Comparison of ENCODE assay signal across 1 cellular context in the genomic region with DNA sequence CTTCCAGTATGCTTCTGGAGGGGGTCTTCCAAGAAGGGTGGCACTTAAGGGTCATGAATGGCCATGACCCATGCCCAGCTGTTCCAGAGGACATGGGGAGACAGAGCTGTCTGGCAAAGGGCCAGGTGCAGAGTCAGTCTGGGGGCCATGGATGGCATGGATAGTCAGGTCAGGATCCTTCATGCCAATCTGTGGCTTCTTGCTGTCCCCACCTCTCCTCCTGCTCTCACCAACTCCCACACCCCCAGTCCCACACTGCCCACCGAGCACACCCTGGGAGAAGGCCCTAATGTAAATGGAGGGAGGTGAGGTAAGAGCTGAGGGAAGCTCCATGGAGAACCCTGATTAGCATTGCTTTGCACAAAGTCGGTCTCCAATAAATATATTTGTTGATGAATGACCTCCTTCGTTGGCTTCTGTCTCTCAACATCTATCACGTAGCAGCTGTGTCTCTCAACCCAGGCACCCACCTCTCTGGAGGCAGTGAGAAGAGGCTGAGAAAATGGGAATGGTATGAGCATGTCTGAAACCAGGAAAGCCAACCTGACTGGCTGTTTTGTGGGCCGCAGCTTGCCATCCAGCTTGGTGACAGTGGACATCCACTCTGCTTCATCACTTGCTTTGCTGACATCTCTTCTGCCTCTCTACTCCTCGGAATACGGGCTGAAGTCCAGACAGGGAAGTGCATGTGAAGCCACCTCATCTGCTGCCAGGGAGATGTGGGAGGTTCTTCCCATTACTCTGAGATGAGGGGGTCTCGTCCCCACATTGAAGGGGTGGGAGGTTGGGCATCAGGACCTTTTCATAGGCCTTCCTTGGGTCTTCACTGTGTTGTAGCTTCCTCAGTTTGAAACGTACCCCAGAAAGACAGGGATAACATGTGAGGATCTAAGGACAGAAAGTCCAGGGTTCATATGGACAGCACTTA.
TF ChIP-seq lines count a peak whose summit lies in the region.

No MANE protein-coding gene starts in this region.

TF ChIP-seq in IMR-90, 13 proteins besides CTCF, POLR2A, EP300 and RAD21:
- TF ChIP-seq NFE2L2 (IDR thresholded peaks at IDR 0.05; ENCODE audit: low read depth, low read length) (no peak), MAZ (IDR thresholded peaks at IDR 0.05; ENCODE audit: borderline replicate concordance, low read depth, low read length) (no peak), FOS (IDR thresholded peaks at IDR 0.05; ENCODE audit: low read depth, low read length) (no peak), BHLHE40 (IDR thresholded peaks at IDR 0.05; ENCODE audit: low read depth, low read length) (no peak), CHD1 (IDR thresholded peaks at IDR 0.05; ENCODE audit: low read depth, low read length) (no peak), RCOR1 (IDR thresholded peaks at IDR 0.05; ENCODE audit: insufficient replicate concordance, low read length) (no peak), MXI1 (IDR thresholded peaks at IDR 0.05; ENCODE audit: borderline replicate concordance, low read depth, low read length) (no peak), CEBPB (IDR thresholded peaks at IDR 0.05; ENCODE audit: low read depth, low read length) (no peak), SMC3 (IDR thresholded peaks at IDR 0.05; ENCODE audit: low read depth, low read length) (no peak), MAFK (IDR thresholded peaks at IDR 0.05; ENCODE audit: low read depth, low read length) (no peak), RFX5 (IDR thresholded peaks at IDR 0.05; ENCODE audit: low read depth, low read length) (no peak)
- TF ChIP-seq, protein P1, sequence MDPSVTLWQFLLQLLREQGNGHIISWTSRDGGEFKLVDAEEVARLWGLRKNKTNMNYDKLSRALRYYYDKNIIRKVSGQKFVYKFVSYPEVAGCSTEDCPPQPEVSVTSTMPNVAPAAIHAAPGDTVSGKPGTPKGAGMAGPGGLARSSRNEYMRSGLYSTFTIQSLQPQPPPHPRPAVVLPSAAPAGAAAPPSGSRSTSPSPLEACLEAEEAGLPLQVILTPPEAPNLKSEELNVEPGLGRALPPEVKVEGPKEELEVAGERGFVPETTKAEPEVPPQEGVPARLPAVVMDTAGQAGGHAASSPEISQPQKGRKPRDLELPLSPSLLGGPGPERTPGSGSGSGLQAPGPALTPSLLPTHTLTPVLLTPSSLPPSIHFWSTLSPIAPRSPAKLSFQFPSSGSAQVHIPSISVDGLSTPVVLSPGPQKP (IDR thresholded peaks at IDR 0.05; ENCODE audit: borderline replicate concordance, low read depth, low read length) = no peak
- TF ChIP-seq, protein P2, sequence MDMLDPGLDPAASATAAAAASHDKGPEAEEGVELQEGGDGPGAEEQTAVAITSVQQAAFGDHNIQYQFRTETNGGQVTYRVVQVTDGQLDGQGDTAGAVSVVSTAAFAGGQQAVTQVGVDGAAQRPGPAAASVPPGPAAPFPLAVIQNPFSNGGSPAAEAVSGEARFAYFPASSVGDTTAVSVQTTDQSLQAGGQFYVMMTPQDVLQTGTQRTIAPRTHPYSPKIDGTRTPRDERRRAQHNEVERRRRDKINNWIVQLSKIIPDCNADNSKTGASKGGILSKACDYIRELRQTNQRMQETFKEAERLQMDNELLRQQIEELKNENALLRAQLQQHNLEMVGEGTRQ (IDR thresholded peaks at IDR 0.05; ENCODE audit: low read depth, low read length) = no peak
